Comparison of ENCODE assay signal across 15 cellular contexts in genomic region chr20:43824279-43824678, GRCh38.
A peak's percentile ranks its signal among the peaks of the same experiment; 100 is the strongest.
DNase-seq lines count a peak whose midpoint lies in the region; ATAC-seq and TF ChIP-seq lines count a peak whose summit lies in the region.
"Had no signal": no experiment of that assay in that cellular context is flagged by ENCODE, and none has a peak within 500 bp of the region (broad histone marks: within the 10 kb centered on the region; RNA-seq: fewer than 3 reads in every experiment).

No MANE protein-coding gene starts in this region.

- no peak for TF ChIP-seq POLR2A in body of pancreas (IDR thresholded peaks at IDR 0.05)

- H3K27me3 ChIP-seq in RWPE2 (ENCODE audit: insufficient read depth, poor library complexity, severe bottlenecking) (no peaks in the 10 kb centered on the region), neural cell (ENCODE audit: insufficient read depth, low read depth, low read length) (no peaks in the 10 kb centered on the region), body of pancreas (no peaks in the 10 kb centered on the region)

- no peaks in the 10 kb centered on the region for H3K36me3 ChIP-seq in RWPE2 (ENCODE audit: low read depth)
- H3K36me3 ChIP-seq in neural cell (ENCODE audit: insufficient read depth, low read length) = no peaks in the 10 kb centered on the region
- no peaks in the 10 kb centered on the region for H3K36me3 ChIP-seq in body of pancreas (replicated peaks in 1 of 2; ENCODE audit: insufficient read depth in 1 of 2, low read depth in 2 of 2)

- no peak for TF ChIP-seq RAD21 in neural cell (conservative IDR thresholded peaks at IDR 0.05)

- POLR2A ChIA-PET in activated CD4-positive, alpha-beta T cell treated with anti-CD3 and anti-CD28 coated beads for 36 hours (lab: Charles Lee) = no interaction called here

- H3K27ac ChIP-seq in RWPE2 (ENCODE audit: poor library complexity, severe bottlenecking) (no peak overlapping the region), neural cell (ENCODE audit: low read length) (peak overlapping the region; percentile 69), body of pancreas (no peak overlapping the region)
- H3K27ac ChIP-seq: 22Rv1, HL-60 had no signal

- H2AFZ ChIP-seq in neural cell (ENCODE audit: low read depth, low read length) = no peak overlapping the region
- H2AFZ ChIP-seq: GM23338 had no signal

- H3K9ac ChIP-seq in neural cell (ENCODE audit: low read length) = no peak overlapping the region

- DNase-seq in activated CD4-positive, alpha-beta T cell treated with anti-CD3 and anti-CD28 coated beads, Interleukin-2, amount 10 ng/mL, durations not matched to agents 24 days and 14 days = peak; percentile 46
- no peak for DNase-seq in activated CD4-positive, alpha-beta T cell treated with anti-CD3 and anti-CD28 coated beads for 36 hours
- peak; percentile 63 for DNase-seq in RWPE2 (ENCODE audit: low spot score)
- no peak for DNase-seq in body of pancreas
- DNase-seq: CD8-positive, alpha-beta memory T cell; DND-41; GDM1 had no signal

- ATAC-seq in activated CD4-positive, alpha-beta T cell treated with anti-CD3 and anti-CD28 coated beads for 36 hours = no peak
- ATAC-seq in RWPE2 (ENCODE audit: low read depth) (no peak), GM19328 (IDR thresholded peaks at IDR 0.05; ENCODE audit: unreplicated experiment) (no peak), GM21576 (IDR thresholded peaks at IDR 0.05; ENCODE audit: unreplicated experiment) (no peak), body of pancreas (no peak), HG03175 (IDR thresholded peaks at IDR 0.05; ENCODE audit: unreplicated experiment) (no peak)

- no peak overlapping the region for H3K27ac Mint-ChIP-seq in activated CD4-positive, alpha-beta T cell treated with anti-CD3 and anti-CD28 coated beads, Interleukin-2, amount 10 ng/mL, durations not matched to agents 24 days and 14 days
- H3K27ac Mint-ChIP-seq in activated CD4-positive, alpha-beta T cell treated with anti-CD3 and anti-CD28 coated beads for 36 hours = no peak overlapping the region
- H3K27ac Mint-ChIP-seq: GM23338 had no signal

- no peaks in the 10 kb centered on the region for H3F3A ChIP-seq in neural cell (ENCODE audit: insufficient read depth, low read length, poor library complexity, severe bottlenecking)

- CTCF ChIA-PET in activated CD4-positive, alpha-beta T cell treated with anti-CD3 and anti-CD28 coated beads for 36 hours (lab: Charles Lee) = interaction anchor here (1.2 to 2.1 kb wide), 2 partner anchors 16 to 74 kb away, joined by 4 to 11 read pairs; no protein-coding TSS in a partner anchor

- no peaks in the 10 kb centered on the region for H4K20me1 ChIP-seq in neural cell (ENCODE audit: insufficient read depth)

- H3K4me1 ChIP-seq in RWPE2 (ENCODE audit: insufficient read depth, poor library complexity, severe bottlenecking) (peaks cover 20% of the 10 kb centered on the region), body of pancreas (no peaks in the 10 kb centered on the region)
- H3K4me1 ChIP-seq: Caco-2 had no signal

- TF ChIP-seq EP300 in neural cell (conservative IDR thresholded peaks at IDR 0.05; ENCODE audit: poor library complexity, severe bottlenecking) = no peak

- H3K4me2 ChIP-seq in neural cell (ENCODE audit: low read length) = no peak overlapping the region
- H3K4me2 ChIP-seq: GM23338 had no signal

- no peaks in the 10 kb centered on the region for H3K36me3 Mint-ChIP-seq in activated CD4-positive, alpha-beta T cell treated with anti-CD3 and anti-CD28 coated beads, Interleukin-2, amount 10 ng/mL, durations not matched to agents 24 days and 14 days (ENCODE audit: low read depth)
- H3K36me3 Mint-ChIP-seq in activated CD4-positive, alpha-beta T cell treated with anti-CD3 and anti-CD28 coated beads for 36 hours (ENCODE audit: low read depth) = no peaks in the 10 kb centered on the region
- H3K36me3 Mint-ChIP-seq: CD8-positive, alpha-beta memory T cell had no signal

- peaks cover 4% of the 10 kb centered on the region for H3K4me1 Mint-ChIP-seq in activated CD4-positive, alpha-beta T cell treated with anti-CD3 and anti-CD28 coated beads, Interleukin-2, amount 10 ng/mL, durations not matched to agents 24 days and 14 days
- H3K4me1 Mint-ChIP-seq in activated CD4-positive, alpha-beta T cell treated with anti-CD3 and anti-CD28 coated beads for 36 hours = peaks cover 12% of the 10 kb centered on the region
- H3K4me1 Mint-ChIP-seq: CD8-positive, alpha-beta memory T cell; GM23338 had no signal

- H3K27me3 Mint-ChIP-seq in activated CD4-positive, alpha-beta T cell treated with anti-CD3 and anti-CD28 coated beads, Interleukin-2, amount 10 ng/mL, durations not matched to agents 24 days and 14 days = peaks cover 2% of the 10 kb centered on the region
- H3K27me3 Mint-ChIP-seq in activated CD4-positive, alpha-beta T cell treated with anti-CD3 and anti-CD28 coated beads for 36 hours = peaks cover 1% of the 10 kb centered on the region

- TF ChIP-seq CTCF in RWPE2 (IDR thresholded peaks at IDR 0.05; ENCODE audit: poor library complexity, severe bottlenecking) (no peak), neural cell (IDR thresholded peaks at IDR 0.05; ENCODE audit: poor library complexity, severe bottlenecking) (no peak), body of pancreas (IDR thresholded peaks at IDR 0.05) (no peak)

- H3K4me3 ChIP-seq in RWPE2 (ENCODE audit: severe bottlenecking) (no peak overlapping the region), neural cell (ENCODE audit: low read length) (peak overlapping the region; percentile 25), body of pancreas (no peak overlapping the region)
- H3K4me3 ChIP-seq: GM23338 had no signal

- H3K9me3 ChIP-seq in RWPE2 (ENCODE audit: severe bottlenecking) = no peaks in the 10 kb centered on the region
- no peaks in the 10 kb centered on the region for H3K9me3 ChIP-seq in neural cell (ENCODE audit: low read length)
- no peaks in the 10 kb centered on the region for H3K9me3 ChIP-seq in body of pancreas
- H3K9me3 ChIP-seq: Caco-2 had no signal

- intact Hi-C loops in activated CD4-positive, alpha-beta T cell treated with anti-CD3 and anti-CD28 coated beads, Interleukin-2, amount 10 ng/mL, durations not matched to agents 24 days and 14 days (cut with micrococcal nuclease) = loop anchor here (5.0 kb wide), 1 partner anchor 72 kb away; no protein-coding TSS in a partner anchor
- intact Hi-C loops in activated CD4-positive, alpha-beta T cell treated with anti-CD3 and anti-CD28 coated beads for 36 hours (cut with DNase I, micrococcal nuclease) = loop anchor here in 1 of 2 experiments (5.0 kb wide), 1 partner anchor 37 kb away; no protein-coding TSS in a partner anchor
- intact Hi-C loops in body of pancreas (cut with DNase I) = no loop called here

- peaks cover 8% of the 10 kb centered on the region for H3K9me3 Mint-ChIP-seq in activated CD4-positive, alpha-beta T cell treated with anti-CD3 and anti-CD28 coated beads, Interleukin-2, amount 10 ng/mL, durations not matched to agents 24 days and 14 days
- H3K9me3 Mint-ChIP-seq in activated CD4-positive, alpha-beta T cell treated with anti-CD3 and anti-CD28 coated beads for 36 hours (ENCODE audit: low read depth) = peaks cover 3% of the 10 kb centered on the region

- H3K79me2 ChIP-seq in neural cell (replicated peaks; ENCODE audit: insufficient read depth, low read length) = no peaks in the 10 kb centered on the region

- no peaks in the 10 kb centered on the region for H3K9me2 ChIP-seq in neural cell (ENCODE audit: insufficient read depth, low read length)

- H3K4me3 Mint-ChIP-seq in activated CD4-positive, alpha-beta T cell treated with anti-CD3 and anti-CD28 coated beads, Interleukin-2, amount 10 ng/mL, durations not matched to agents 24 days and 14 days = no peak overlapping the region
- no peak overlapping the region for H3K4me3 Mint-ChIP-seq in activated CD4-positive, alpha-beta T cell treated with anti-CD3 and anti-CD28 coated beads for 36 hours
- H3K4me3 Mint-ChIP-seq: CD8-positive, alpha-beta memory T cell; GM23338 had no signal

- WGBS in body of pancreas, 2 donors = 58 to 71% methylated on average over 5 of the region's 5 CpGs

TF ChIP-seq in neural cell, 6 proteins besides CTCF, POLR2A, EP300 and RAD21:
- TF ChIP-seq REST (IDR thresholded peaks at IDR 0.05; ENCODE audit: borderline replicate concordance) (no peak), SMC3 (conservative IDR thresholded peaks at IDR 0.05; ENCODE audit: poor library complexity) (no peak), POLR2AphosphoS5 (IDR thresholded peaks at IDR 0.05) (no peak), EZH2 (IDR thresholded peaks at IDR 0.05; ENCODE audit: borderline replicate concordance, insufficient read depth, low read length, poor library complexity, severe bottlenecking) (no peak), TAF1 (IDR thresholded peaks at IDR 0.05; ENCODE audit: low read depth) (no peak), MXI1 (conservative IDR thresholded peaks at IDR 0.05; ENCODE audit: poor library complexity, severe bottlenecking) (no peak)

Comparison
In these comparisons a context has a peak if more than half of its experiments do, and no peak if none do; other contexts are left out.
1. DNase-seq: peak in activated CD4-positive, alpha-beta T cell treated with anti-CD3 and anti-CD28 coated beads, Interleukin-2, amount 10 ng/mL, durations not matched to agents 24 days and 14 days (single experiment) and RWPE2 (single experiment); none in activated CD4-positive, alpha-beta T cell treated with anti-CD3 and anti-CD28 coated beads for 36 hours (single experiment) and body of pancreas (0 of 4).